ENCODE assay signal across 8 cellular contexts in genomic region chr9:137715861-137716693, GRCh38.
DNase-seq lines count a peak whose midpoint lies in the region; ATAC-seq and TF ChIP-seq lines count a peak whose summit lies in the region.
"Not testable (repeated sequence)": the region's sequence is repeated elsewhere in the genome, so short reads cannot be mapped to it uniquely, and the experiment has no call there.

No MANE protein-coding gene starts in this region.

- H3K36me3 Mint-ChIP-seq in CD14-positive monocyte (peaks cover 62 to 89% of the 10 kb centered on the region in 2 donors), HFFc6 (ENCODE audit: low read depth) (peaks cover 59% of the 10 kb centered on the region)
- peaks cover 78% of the 10 kb centered on the region for H3K36me3 Mint-ChIP-seq in activated CD4-positive, alpha-beta T cell treated with anti-CD3 and anti-CD28 coated beads, Interleukin-2, amount 10 ng/mL, durations not matched to agents 24 days and 14 days (ENCODE audit: low read depth)
- peaks cover 30 to 80% (median 70%) of the 10 kb centered on the region in 5 donors for H3K36me3 Mint-ChIP-seq in naive thymus-derived CD4-positive, alpha-beta T cell

- H3K9me3 ChIP-seq in naive thymus-derived CD4-positive, alpha-beta T cell (ENCODE audit: control insufficient read depth in 2 of 3, low read length in 3 of 3) = peaks cover 7 to 44% (median 15%) of the 10 kb centered on the region in 3 experiments
- H3K9me3 ChIP-seq in spleen = peaks cover 0 to 37% (median 19%) of the 10 kb centered on the region in 8 donors

- H3K4me1 Mint-ChIP-seq in CD14-positive monocyte; HFFc6 (ENCODE audit: low read depth); activated CD4-positive, alpha-beta T cell treated with anti-CD3 and anti-CD28 coated beads, Interleukin-2, amount 10 ng/mL, durations not matched to agents 24 days and 14 days: not testable (repeated sequence)
- peaks cover 20 to 49% (median 32%) of the 10 kb centered on the region in 7 donors for H3K4me1 Mint-ChIP-seq in naive thymus-derived CD4-positive, alpha-beta T cell

- not testable (repeated sequence) for TF ChIP-seq POLR2A in spleen (IDR thresholded peaks at IDR 0.05)

- H3K27me3 Mint-ChIP-seq in CD14-positive monocyte (ENCODE audit: low read depth in 3 of 3); HFFc6 (ENCODE audit: insufficient read depth); activated CD4-positive, alpha-beta T cell treated with anti-CD3 and anti-CD28 coated beads, Interleukin-2, amount 10 ng/mL, durations not matched to agents 24 days and 14 days; naive thymus-derived CD4-positive, alpha-beta T cell: not testable (repeated sequence)

- H3K27ac ChIP-seq in naive thymus-derived CD4-positive, alpha-beta T cell (ENCODE audit: low read depth, low read length) = not testable (repeated sequence)
- peak overlapping the region; percentile 26 to 79 (median 60) for H3K27ac ChIP-seq in spleen

- intact Hi-C loops in CD14-positive monocyte (cut with micrococcal nuclease); activated CD4-positive, alpha-beta T cell treated with anti-CD3 and anti-CD28 coated beads, Interleukin-2, amount 10 ng/mL, durations not matched to agents 24 days and 14 days (cut with micrococcal nuclease); naive thymus-derived CD4-positive, alpha-beta T cell (cut with micrococcal nuclease); spleen (cut with DNase I; ENCODE audit: low total_unique reads): not testable (repeated sequence)

- CTCF ChIA-PET in naive thymus-derived CD4-positive, alpha-beta T cell (lab: Charles Lee) = not testable (repeated sequence)

- not testable (repeated sequence) for H3K4me3 Mint-ChIP-seq in CD14-positive monocyte; HFFc6; activated CD4-positive, alpha-beta T cell treated with anti-CD3 and anti-CD28 coated beads, Interleukin-2, amount 10 ng/mL, durations not matched to agents 24 days and 14 days
- peak overlapping the region in 7 of 10 donors; percentile 11 to 72 (median 56) for H3K4me3 Mint-ChIP-seq in naive thymus-derived CD4-positive, alpha-beta T cell

- H3K9me3 Mint-ChIP-seq in CD14-positive monocyte (peaks cover 21 to 55% (median 48%) of the 10 kb centered on the region in 7 donors), HFFc6 (peaks cover 30% of the 10 kb centered on the region)
- peaks cover 36% of the 10 kb centered on the region for H3K9me3 Mint-ChIP-seq in activated CD4-positive, alpha-beta T cell treated with anti-CD3 and anti-CD28 coated beads, Interleukin-2, amount 10 ng/mL, durations not matched to agents 24 days and 14 days
- peaks cover 3 to 49% (median 27%) of the 10 kb centered on the region in 11 donors for H3K9me3 Mint-ChIP-seq in naive thymus-derived CD4-positive, alpha-beta T cell

- peaks cover 12 to 68% (median 26%) of the 10 kb centered on the region in 3 experiments for H3K36me3 ChIP-seq in naive thymus-derived CD4-positive, alpha-beta T cell (ENCODE audit: control insufficient read depth in 2 of 3, insufficient read depth in 3 of 3, low read length in 3 of 3)
- H3K36me3 ChIP-seq in spleen = peaks cover 0 to 85% (median 46%) of the 10 kb centered on the region in 6 donors

- 65 to 81% (median 74%) methylated on average over 7 of the region's 7 CpGs for WGBS in spleen, 5 donors

- H3K4me3 ChIP-seq in naive thymus-derived CD4-positive, alpha-beta T cell (ENCODE audit: low read length); spleen: not testable (repeated sequence)

- peak; percentile 49 for ATAC-seq in naive thymus-derived CD4-positive, alpha-beta T cell

- POLR2A ChIA-PET in naive thymus-derived CD4-positive, alpha-beta T cell (lab: Charles Lee) = not testable (repeated sequence)

- peaks cover 7 to 17% of the 10 kb centered on the region in 2 donors for H3K4me1 ChIP-seq in naive thymus-derived CD4-positive, alpha-beta T cell (ENCODE audit: control insufficient read depth in 2 of 2, insufficient read depth in 2 of 2, low read length in 2 of 2)
- peaks cover 0 to 49% (median 10%) of the 10 kb centered on the region in 6 donors for H3K4me1 ChIP-seq in spleen

- not testable (repeated sequence) for H3K27me3 ChIP-seq in naive thymus-derived CD4-positive, alpha-beta T cell (ENCODE audit: control insufficient read depth in 2 of 2, insufficient read depth in 2 of 2, low read length in 2 of 2); spleen (replicated peaks in 1 of 7)

- TF ChIP-seq CTCF in CD14-positive monocyte (IDR thresholded peaks at IDR 0.05); HFFc6 (IDR thresholded peaks at IDR 0.05); spleen (IDR thresholded peaks at IDR 0.05 in 8 of 11, conservative IDR thresholded peaks at IDR 0.05 in 3 of 11): not testable (repeated sequence)

- DNase-seq in CD14-positive monocyte (ENCODE audit: low spot score); HFFc6; activated CD4-positive, alpha-beta T cell treated with anti-CD3 and anti-CD28 coated beads, Interleukin-2, amount 10 ng/mL, durations not matched to agents 24 days and 14 days; spleen: not testable (repeated sequence)
- DNase-seq in RPMI7951 (ENCODE audit: low read depth) = peak; percentile 27
- DNase-seq in activated effector memory CD4-positive, alpha-beta T cell treated with anti-CD3 and anti-CD28 coated beads, Interleukin-2, amount 50 U/mL, for 16 hours = peak; percentile 51
- peak; percentile 43 for DNase-seq in central memory CD4-positive, alpha-beta T cell
- peak in 6 of 9 donors; percentile 42 to 59 (median 50) for DNase-seq in naive thymus-derived CD4-positive, alpha-beta T cell

- peak overlapping the region in 6 of 7 donors; percentile 15 to 85 (median 80) for H3K27ac Mint-ChIP-seq in CD14-positive monocyte
- H3K27ac Mint-ChIP-seq in HFFc6 = peak overlapping the region; percentile 42; the same call in 1 of the 2 replicates
- H3K27ac Mint-ChIP-seq in activated CD4-positive, alpha-beta T cell treated with anti-CD3 and anti-CD28 coated beads, Interleukin-2, amount 10 ng/mL, durations not matched to agents 24 days and 14 days = peak overlapping the region; percentile 88
- peak overlapping the region; percentile 47 to 96 (median 83) for H3K27ac Mint-ChIP-seq in naive thymus-derived CD4-positive, alpha-beta T cell
